ENCODE assay signal across 25 cellular contexts in genomic region chr1:207971511-207972224, GRCh38.
"Had no signal": no experiment of that assay in that cellular context is flagged by ENCODE, and none has a peak within 500 bp of the region (broad histone marks: within the 10 kb centered on the region; RNA-seq: fewer than 3 reads in every experiment).

No MANE protein-coding gene starts in this region.

- H3K9me3 ChIP-seq: esophagus squamous epithelium, gastroesophageal sphincter, heart right ventricle, lower lobe of right lung, ovary, psoas muscle, right atrium auricular region had no signal

- DNase-seq: activated CD4-positive, alpha-beta T cell treated with anti-CD3 and anti-CD28 coated beads for 1 hour; activated CD4-positive, alpha-beta T cell treated with anti-CD3 and anti-CD28 coated beads, Interleukin-2, amount 50 U/mL, for 1 hour; activated CD8-positive, alpha-beta T cell treated with anti-CD3 and anti-CD28 coated beads, Interleukin-2, amount 10 ng/mL, durations not matched to agents 7 days and 5 days; activated gamma-delta T cell; activated naive CD4-positive, alpha-beta T cell treated with anti-CD3 and anti-CD28 coated beads, Interleukin-2, amount 50 U/mL, for 16 hours; aorta; central memory CD4-positive, alpha-beta T cell; effector memory CD8-positive, alpha-beta T cell; esophagus squamous epithelium; heart right ventricle; islet precursor cell; left colon; lower lobe of right lung; mesendoderm; naive thymus-derived CD4-positive, alpha-beta T cell; ovary; psoas muscle; stimulated activated CD4-positive, alpha-beta T cell treated with anti-CD3 and anti-CD28 coated beads, Interleukin-4, amount 100 ng/mL, for 4 hours; stimulated activated naive CD8-positive, alpha-beta T cell treated with anti-CD3 and anti-CD28 coated beads, Interleukin-15, Interleukin-2, amounts not matched to agents 100 U/mL and 50 U/mL, for 24 hours; T-cell had no signal

- H3K36me3 ChIP-seq: esophagus squamous epithelium, gastroesophageal sphincter, heart right ventricle, lower lobe of right lung, ovary, right atrium auricular region had no signal

- H3K36me3 Mint-ChIP-seq: T-cell had no signal

- H3K27ac Mint-ChIP-seq: activated CD8-positive, alpha-beta T cell treated with anti-CD3 and anti-CD28 coated beads, Interleukin-2, amount 10 ng/mL, durations not matched to agents 7 days and 5 days; activated T-helper 1 cell treated with anti-CD3 and anti-CD28 coated beads, Interleukin-12 subunit alpha, Interleukin-12 subunit beta, Interleukin-2, Interleukin-4 antibody, amounts not matched to agents 30 ng/mL and 10 ng/mL and 1 ng/mL, durations not matched to agents 14 hours and 24 hours and 36 hours; effector memory CD8-positive, alpha-beta T cell; T-cell; T-helper 2 cell treated with Interferon-gamma antibody and Interleukin-4, amounts not matched to agents 5 μg/mL and 100 μg/mL, for 36 hours had no signal

- H3K4me3 ChIP-seq: esophagus squamous epithelium, gastroesophageal sphincter, heart right ventricle, lower lobe of right lung, ovary, psoas muscle, right atrium auricular region had no signal

- H3K27me3 ChIP-seq: gastroesophageal sphincter, heart right ventricle, ovary, right atrium auricular region had no signal

- H3K4me3 Mint-ChIP-seq: activated CD8-positive, alpha-beta T cell treated with anti-CD3 and anti-CD28 coated beads, Interleukin-2, amount 10 ng/mL, durations not matched to agents 7 days and 5 days; activated T-helper 1 cell treated with anti-CD3 and anti-CD28 coated beads, Interleukin-12 subunit alpha, Interleukin-12 subunit beta, Interleukin-2, Interleukin-4 antibody, amounts not matched to agents 30 ng/mL and 10 ng/mL and 1 ng/mL, durations not matched to agents 14 hours and 24 hours and 36 hours; effector memory CD8-positive, alpha-beta T cell; naive thymus-derived CD4-positive, alpha-beta T cell; T-cell; T-helper 2 cell treated with Interferon-gamma antibody and Interleukin-4, amounts not matched to agents 5 μg/mL and 100 μg/mL, for 36 hours had no signal

- H3K27ac ChIP-seq: esophagus squamous epithelium, heart right ventricle, lower lobe of right lung, ovary, psoas muscle, right atrium auricular region, VCaP had no signal

- H3K9me3 Mint-ChIP-seq: activated T-helper 1 cell treated with anti-CD3 and anti-CD28 coated beads, Interleukin-12 subunit alpha, Interleukin-12 subunit beta, Interleukin-2, Interleukin-4 antibody, amounts not matched to agents 30 ng/mL and 10 ng/mL and 1 ng/mL, durations not matched to agents 14 hours and 24 hours and 36 hours; effector memory CD8-positive, alpha-beta T cell; T-cell; T-helper 2 cell treated with Interferon-gamma antibody and Interleukin-4, amounts not matched to agents 5 μg/mL and 100 μg/mL, for 36 hours had no signal

- H3K4me1 Mint-ChIP-seq: naive thymus-derived CD4-positive, alpha-beta T cell; T-cell had no signal

- H3K4me1 ChIP-seq: psoas muscle had no signal
